2 cellular contexts compared by ENCODE assay signal in the genomic region with DNA sequence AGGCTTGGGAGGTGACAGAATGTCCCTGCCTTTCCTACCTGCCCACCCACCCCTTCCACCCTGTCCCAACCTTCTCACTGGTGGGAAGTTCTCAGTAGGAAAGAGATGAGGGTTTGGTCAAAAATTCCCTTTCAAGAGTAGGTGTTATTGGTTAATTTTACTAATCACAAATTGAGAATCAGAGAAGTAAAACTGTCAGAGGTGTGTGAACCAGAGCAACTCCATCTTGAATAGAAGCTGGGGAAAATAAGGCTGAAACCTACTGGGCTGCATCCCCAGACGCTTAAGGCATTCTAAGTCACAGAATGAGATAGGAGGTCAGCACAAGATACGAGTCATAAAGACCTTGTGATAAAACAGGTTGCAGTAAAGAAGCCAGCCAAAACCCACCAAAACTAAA.
A peak's percentile ranks its signal among the peaks of the same experiment; 100 is the strongest.
TF ChIP-seq lines count a peak whose summit lies in the region.

No MANE protein-coding gene starts in this region.

TF ChIP-seq in SK-N-SH treated with all-trans-retinoic acid at 6 μM for 48 hours, 23 proteins besides CTCF, POLR2A, EP300 and RAD21:
- TF ChIP-seq TCF4 (CRISPR knock-in tag; IDR thresholded peaks at IDR 0.05; ENCODE audit: borderline replicate concordance) (no peak), OSR1 (CRISPR knock-in tag; IDR thresholded peaks at IDR 0.05) (no peak), ZFP3 (CRISPR knock-in tag; IDR thresholded peaks at IDR 0.05) (peak; percentile 75; the same call in 1 of the 2 replicates), SNAI2 (CRISPR knock-in tag; IDR thresholded peaks at IDR 0.05) (0 out of 2 replicates have a peak, but pooled peaks have one; percentile 57), ISL1 (CRISPR knock-in tag; IDR thresholded peaks at IDR 0.05) (0 out of 2 replicates have a peak, but pooled peaks have one; percentile 22)
- TF ChIP-seq, protein P1, sequence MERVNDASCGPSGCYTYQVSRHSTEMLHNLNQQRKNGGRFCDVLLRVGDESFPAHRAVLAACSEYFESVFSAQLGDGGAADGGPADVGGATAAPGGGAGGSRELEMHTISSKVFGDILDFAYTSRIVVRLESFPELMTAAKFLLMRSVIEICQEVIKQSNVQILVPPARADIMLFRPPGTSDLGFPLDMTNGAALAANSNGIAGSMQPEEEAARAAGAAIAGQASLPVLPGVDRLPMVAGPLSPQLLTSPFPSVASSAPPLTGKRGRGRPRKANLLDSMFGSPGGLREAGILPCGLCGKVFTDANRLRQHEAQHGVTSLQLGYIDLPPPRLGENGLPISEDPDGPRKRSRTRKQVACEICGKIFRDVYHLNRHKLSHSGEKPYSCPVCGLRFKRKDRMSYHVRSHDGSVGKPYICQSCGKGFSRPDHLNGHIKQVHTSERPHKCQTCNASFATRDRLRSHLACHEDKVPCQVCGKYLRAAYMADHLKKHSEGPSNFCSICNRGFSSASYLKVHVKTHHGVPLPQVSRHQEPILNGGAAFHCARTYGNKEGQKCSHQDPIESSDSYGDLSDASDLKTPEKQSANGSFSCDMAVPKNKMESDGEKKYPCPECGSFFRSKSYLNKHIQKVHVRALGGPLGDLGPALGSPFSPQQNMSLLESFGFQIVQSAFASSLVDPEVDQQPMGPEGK (CRISPR knock-in tag; IDR thresholded peaks at IDR 0.05; ENCODE audit: borderline replicate concordance), result no peak
- TF ChIP-seq, protein P2, sequence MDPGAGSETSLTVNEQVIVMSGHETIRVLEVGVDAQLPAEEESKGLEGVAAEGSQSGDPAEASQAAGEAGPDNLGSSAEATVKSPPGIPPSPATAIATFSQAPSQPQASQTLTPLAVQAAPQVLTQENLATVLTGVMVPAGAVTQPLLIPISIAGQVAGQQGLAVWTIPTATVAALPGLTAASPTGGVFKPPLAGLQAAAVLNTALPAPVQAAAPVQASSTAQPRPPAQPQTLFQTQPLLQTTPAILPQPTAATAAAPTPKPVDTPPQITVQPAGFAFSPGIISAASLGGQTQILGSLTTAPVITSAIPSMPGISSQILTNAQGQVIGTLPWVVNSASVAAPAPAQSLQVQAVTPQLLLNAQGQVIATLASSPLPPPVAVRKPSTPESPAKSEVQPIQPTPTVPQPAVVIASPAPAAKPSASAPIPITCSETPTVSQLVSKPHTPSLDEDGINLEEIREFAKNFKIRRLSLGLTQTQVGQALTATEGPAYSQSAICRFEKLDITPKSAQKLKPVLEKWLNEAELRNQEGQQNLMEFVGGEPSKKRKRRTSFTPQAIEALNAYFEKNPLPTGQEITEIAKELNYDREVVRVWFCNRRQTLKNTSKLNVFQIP (CRISPR knock-in tag; IDR thresholded peaks at IDR 0.05; ENCODE audit: borderline replicate concordance, low read depth), result no peak
TF ChIP-seq in SK-N-SH treated with all-trans-retinoic acid at 6 μM for 48 hours: peak in this region for 3.

TF ChIP-seq in SK-N-SH, 30 proteins besides CTCF, POLR2A, EP300 and RAD21:
- TF ChIP-seq NRF1 (IDR thresholded peaks at IDR 0.05; ENCODE audit: low read depth, low read length) (no peak), JUND (IDR thresholded peaks at IDR 0.05) (no peak), TAF1 (IDR thresholded peaks at IDR 0.05; ENCODE audit: borderline replicate concordance, low read depth, low read length) (no peak), FOSL2 (IDR thresholded peaks at IDR 0.05; ENCODE audit: borderline replicate concordance, low read depth) (no peak), POLR2AphosphoS5 (IDR thresholded peaks at IDR 0.05; ENCODE audit: low read depth, low read length) (no peak), TEAD4 (IDR thresholded peaks at IDR 0.05; ENCODE audit: borderline replicate concordance, insufficient read depth) (no peak), SMC3 (IDR thresholded peaks at IDR 0.05; ENCODE audit: low read depth, low read length) (no peak), FOXM1 (IDR thresholded peaks at IDR 0.05; ENCODE audit: low read depth) (no peak)
- TF ChIP-seq, protein P3, sequence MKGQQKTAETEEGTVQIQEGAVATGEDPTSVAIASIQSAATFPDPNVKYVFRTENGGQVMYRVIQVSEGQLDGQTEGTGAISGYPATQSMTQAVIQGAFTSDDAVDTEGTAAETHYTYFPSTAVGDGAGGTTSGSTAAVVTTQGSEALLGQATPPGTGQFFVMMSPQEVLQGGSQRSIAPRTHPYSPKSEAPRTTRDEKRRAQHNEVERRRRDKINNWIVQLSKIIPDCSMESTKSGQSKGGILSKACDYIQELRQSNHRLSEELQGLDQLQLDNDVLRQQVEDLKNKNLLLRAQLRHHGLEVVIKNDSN (IDR thresholded peaks at IDR 0.05; ENCODE audit: borderline replicate concordance, low read depth), result no peak
TF ChIP-seq in SK-N-SH: peak in this region for 0.
